Comparison of ENCODE assay signal across 8 cellular contexts in genomic region chr1:233240839-233241682, GRCh38. TPM values are rescaled to one million over a fixed set of nuclear protein-coding genes. Genes with fewer than 3 reads are reported as not detected.
DNase-seq lines count a peak whose midpoint lies in the region; ATAC-seq and TF ChIP-seq lines count a peak whose summit lies in the region.

No MANE protein-coding gene starts in this region.

- 15% methylated on average over 8 of the region's 8 CpGs for WGBS in right cardiac atrium

- DNase-seq in AG10803 (ENCODE audit: low read depth), result peak; percentile 60
- DNase-seq in MV-4-11 (lab: John Stamatoyannopoulos, UW), result peak; percentile 50
- peak in 51 of 58 donors; percentile 4 to 81 (median 42) for DNase-seq in anterior cingulate cortex (lab: John Stamatoyannopoulos, UW)
- peak; percentile 64 to 87 (median 84) for DNase-seq in right cardiac atrium
- peak; percentile 77 for DNase-seq in sciatic nerve (ENCODE audit: low spot score)
- DNase-seq in stimulated activated naive CD4-positive, alpha-beta T cell treated with Interleukin-2 at 50 U/mL for 16 hours (lab: John Stamatoyannopoulos, UW), result no peak

- no peaks in the 10 kb centered on the region for H3K27me3 ChIP-seq in right cardiac atrium (ENCODE audit: control insufficient read depth, insufficient read depth)

- H3K9me3 ChIP-seq in right cardiac atrium (ENCODE audit: control insufficient read depth, low read length), result no peaks in the 10 kb centered on the region

- TF ChIP-seq CTCF in AG10803 (conservative IDR thresholded peaks at IDR 0.05; ENCODE audit: low read length), result peak; percentile 98
- TF ChIP-seq CTCF in GM12874 (IDR thresholded peaks at IDR 0.05; ENCODE audit: insufficient read depth, low read depth, low read length), result peak; percentile 86

- intact Hi-C loops in right cardiac atrium (cut with DNase I) (loop anchor here in 3 of 4 donors (2.0 to 5.0 kb wide), 2 partner anchors 604 to 606 kb away; no protein-coding TSS in a partner anchor), sciatic nerve (cut with DNase I) (loop anchor here (10.0 kb wide), 1 partner anchor 606 kb away; the partner anchor contains the start of gene SIPA1L2)

- H3K4me3 ChIP-seq in AG10803 (ENCODE audit: low read length), result no peak overlapping the region
- peak overlapping the region; percentile 23 for H3K4me3 ChIP-seq in right cardiac atrium (ENCODE audit: low read length)

- H3K27ac ChIP-seq in right cardiac atrium (ENCODE audit: low read length), result no peak overlapping the region

- ATAC-seq in right cardiac atrium (peak; percentile 86 to 93), sciatic nerve (peak; percentile 92), HG02623 (IDR thresholded peaks at IDR 0.05; ENCODE audit: unreplicated experiment) (no peak)

- H3K4me1 ChIP-seq in right cardiac atrium (ENCODE audit: control insufficient read depth, insufficient read depth, low read length), result no peaks in the 10 kb centered on the region

RNA-seq across cellular contexts. Expression of gene PCNX2, which starts 54.5 kb away (rescaled TPM):
- total RNA-seq in right cardiac atrium, result 1 to 10 TPM; 2.2 to 5.0 (median 3.8) TPM
- polyA plus RNA-seq in right cardiac atrium, result 0.66 TPM
- total RNA-seq in sciatic nerve, result 16.2 TPM
